In the genomic region with DNA sequence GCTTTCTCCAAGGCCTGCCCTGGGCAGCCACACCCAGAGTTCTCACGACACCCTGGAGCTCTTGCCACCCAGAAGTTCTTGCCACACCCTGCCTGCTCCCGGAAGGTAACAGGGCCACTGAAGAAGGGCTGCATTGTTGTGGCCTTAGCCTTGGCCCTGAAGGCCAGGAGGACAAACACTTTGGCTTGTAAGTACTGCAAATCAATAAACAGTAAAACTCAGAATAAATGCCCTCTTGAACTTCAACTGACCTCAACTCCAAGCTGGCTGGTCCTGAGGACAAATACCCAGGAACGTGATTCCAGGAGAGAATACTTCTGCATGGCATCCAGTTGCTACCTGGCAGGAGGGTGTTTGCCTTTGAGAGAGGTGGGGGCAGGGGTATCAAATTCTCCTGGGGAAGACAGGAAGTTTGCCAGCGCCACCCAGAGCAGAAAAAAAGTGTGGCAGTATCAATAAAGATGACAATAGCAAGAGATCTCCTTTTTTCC, we compare ENCODE assay signal across 1 cellular context.
TF ChIP-seq lines count a peak whose summit lies in the region.

No MANE protein-coding gene starts in this region.

TF ChIP-seq in IMR-90, 13 proteins besides CTCF, POLR2A, EP300 and RAD21:
- TF ChIP-seq FOS (IDR thresholded peaks at IDR 0.05; ENCODE audit: low read depth, low read length), result no peak
- no peak for TF ChIP-seq NFE2L2 (IDR thresholded peaks at IDR 0.05; ENCODE audit: low read depth, low read length)
- TF ChIP-seq RCOR1 (IDR thresholded peaks at IDR 0.05; ENCODE audit: insufficient replicate concordance, low read length), result no peak
- TF ChIP-seq USF2 (IDR thresholded peaks at IDR 0.05; ENCODE audit: low read depth, low read length), result no peak
- TF ChIP-seq CEBPB (IDR thresholded peaks at IDR 0.05; ENCODE audit: low read depth, low read length), result no peak
- TF ChIP-seq ELK1 (IDR thresholded peaks at IDR 0.05; ENCODE audit: borderline replicate concordance, low read depth, low read length), result no peak
- no peak for TF ChIP-seq MAFK (IDR thresholded peaks at IDR 0.05; ENCODE audit: low read depth, low read length)
